Comparison of ENCODE assay signal across 8 cellular contexts in the genomic region with DNA sequence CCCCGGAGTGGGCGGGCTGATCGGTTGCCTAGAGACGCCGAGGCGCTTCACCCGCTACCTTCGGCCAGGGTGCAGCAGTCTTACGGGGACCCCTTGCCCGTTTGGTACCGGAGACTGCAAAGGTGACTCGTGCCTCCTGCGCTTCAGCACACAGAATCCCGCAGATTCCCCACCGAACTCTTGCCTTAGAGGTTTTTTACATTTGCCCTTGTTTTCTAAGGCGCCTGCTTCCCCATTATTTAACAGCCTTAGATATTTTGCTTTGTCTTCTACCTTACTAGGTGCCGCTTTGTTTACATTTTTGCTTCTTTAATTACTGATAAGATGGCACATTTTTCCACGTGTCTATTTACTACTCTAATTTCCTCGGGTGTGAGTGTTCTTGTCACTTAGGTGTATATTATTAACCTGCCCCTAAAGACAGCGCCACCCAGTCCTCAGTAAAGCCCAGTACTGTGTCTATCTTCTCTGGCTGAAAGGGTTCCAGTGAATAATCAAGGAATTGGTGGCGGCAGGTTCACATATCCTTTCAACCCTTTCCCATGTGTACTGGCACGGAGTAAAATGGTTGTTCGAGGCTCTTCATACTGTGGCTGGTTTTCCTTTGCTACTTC. TPM values are rescaled to one million over a fixed set of nuclear protein-coding genes. Genes with fewer than 3 reads are reported as not detected.
A peak's percentile ranks its signal among the peaks of the same experiment; 100 is the strongest.
DNase-seq lines count a peak whose midpoint lies in the region; ATAC-seq and TF ChIP-seq lines count a peak whose summit lies in the region.

No MANE protein-coding gene starts in this region.

- no peak for ATAC-seq in HG02885 (IDR thresholded peaks at IDR 0.05; ENCODE audit: poor library complexity, unreplicated experiment)
- ATAC-seq in HG02571 (IDR thresholded peaks at IDR 0.05; ENCODE audit: unreplicated experiment): no peak

- H3K36me3 ChIP-seq in suprapubic skin: no peaks in the 10 kb centered on the region

- no peak for DNase-seq in AG09309 (ENCODE audit: low read depth)
- DNase-seq in HFFc6: no peak
- DNase-seq in kidney glomerular epithelial cell (lab: John Stamatoyannopoulos, UW): peak; percentile 43
- no peak for DNase-seq in suprapubic skin (ENCODE audit: low spot score in 2 of 2)
- no peak for DNase-seq in cerebellar nuclear complex (lab: John Stamatoyannopoulos, UW)

- no peaks in the 10 kb centered on the region for H3K36me3 Mint-ChIP-seq in HFFc6 (ENCODE audit: low read depth)
- no peaks in the 10 kb centered on the region for H3K36me3 Mint-ChIP-seq in activated naive CD8-positive, alpha-beta T cell

- peak overlapping the region; percentile 93 for H3K4me3 ChIP-seq in AG09309 (ENCODE audit: control insufficient read depth, low read depth, low read length)
- H3K4me3 ChIP-seq in suprapubic skin: peak overlapping the region; percentile 82

- no peaks in the 10 kb centered on the region for H3K9me3 Mint-ChIP-seq in HFFc6
- no peaks in the 10 kb centered on the region for H3K9me3 Mint-ChIP-seq in activated naive CD8-positive, alpha-beta T cell (ENCODE audit: low read depth)

- peak overlapping the region; percentile 96 for H3K4me3 Mint-ChIP-seq in HFFc6
- H3K4me3 Mint-ChIP-seq in activated naive CD8-positive, alpha-beta T cell: peak overlapping the region; percentile 93

- peaks cover 14% of the 10 kb centered on the region for H3K4me1 ChIP-seq in suprapubic skin

- TF ChIP-seq CTCF in AG09309 (IDR thresholded peaks at IDR 0.05; ENCODE audit: control insufficient read depth, insufficient read depth, low read depth, low read length, missing control alignments) (no peak), HFFc6 (IDR thresholded peaks at IDR 0.05) (peak; percentile 27; the same call in 1 of the 2 replicates), suprapubic skin (IDR thresholded peaks at IDR 0.05) (no peak)

- TF ChIP-seq POLR2A in suprapubic skin (IDR thresholded peaks at IDR 0.05): no peak

- WGBS in suprapubic skin: 5% methylated on average over 17 of the region's 23 CpGs

- peak overlapping the region; percentile 55 for H3K27ac Mint-ChIP-seq in HFFc6
- peak overlapping the region; percentile 18 for H3K27ac Mint-ChIP-seq in activated naive CD8-positive, alpha-beta T cell

- no peaks in the 10 kb centered on the region for H3K27me3 ChIP-seq in suprapubic skin

- no peak overlapping the region for H3K27ac ChIP-seq in suprapubic skin

- H3K4me1 Mint-ChIP-seq in HFFc6 (ENCODE audit: low read depth): peaks cover 33% of the 10 kb centered on the region
- H3K4me1 Mint-ChIP-seq in activated naive CD8-positive, alpha-beta T cell (ENCODE audit: low read depth): peaks cover 27% of the 10 kb centered on the region

- TF ChIP-seq EP300 in suprapubic skin (IDR thresholded peaks at IDR 0.05): no peak

- H3K9me3 ChIP-seq in suprapubic skin: no peaks in the 10 kb centered on the region

- H3K27me3 Mint-ChIP-seq in HFFc6 (ENCODE audit: insufficient read depth): no peaks in the 10 kb centered on the region
- no peaks in the 10 kb centered on the region for H3K27me3 Mint-ChIP-seq in activated naive CD8-positive, alpha-beta T cell

RNA-seq across cellular contexts. Expression of a gene that starts 0.6 kb away (rescaled TPM):
- total RNA-seq in HFFc6 (2021; fragmentation: NEBNext Ultra II Directional; extraction: Animal tissue kit (Norgen Biotek cat#: 25700)): 1 to 10 TPM; 3.4 to 7.5 (median 6.5) TPM
- 1 to 10 TPM; 4.0 to 7.1 (median 6.3) TPM for total RNA-seq in suprapubic skin
